In the genomic region with DNA sequence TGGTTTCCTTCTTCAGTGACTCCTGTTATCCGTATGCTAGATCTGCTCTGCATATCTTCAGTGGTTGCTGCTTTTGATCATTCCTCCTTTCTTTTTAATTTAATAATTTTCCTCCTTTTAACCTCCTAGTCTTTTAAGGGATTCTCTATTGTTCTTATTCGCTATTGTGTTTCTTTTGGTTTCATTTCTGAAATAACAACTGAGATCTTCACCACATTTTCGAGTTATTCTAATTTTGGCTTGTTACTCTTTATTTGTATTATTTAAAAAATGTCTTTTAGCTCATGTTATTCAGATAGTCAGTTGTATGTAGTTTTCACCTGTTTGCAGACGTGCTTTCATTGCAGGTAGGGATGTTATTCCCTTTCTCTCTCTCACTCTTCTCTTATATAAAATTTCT, we compare ENCODE assay signal across 19 cellular contexts. TPM values are rescaled to one million over a fixed set of nuclear protein-coding genes. Genes with fewer than 3 reads are reported as not detected.
"Had no signal": no experiment of that assay in that cellular context is flagged by ENCODE, and none has a peak within 500 bp of the region (broad histone marks: within the 10 kb centered on the region; RNA-seq: fewer than 3 reads in every experiment).

No MANE protein-coding gene starts in this region.

- H3K27ac Mint-ChIP-seq: activated CD4-positive, alpha-beta T cell treated with anti-CD3 and anti-CD28 coated beads, Interleukin-2, amount 10 ng/mL, durations not matched to agents 7 days and 5 days; activated CD8-positive, alpha-beta memory T cell treated with anti-CD3 and anti-CD28 coated beads, Interleukin-2, amount 10 ng/mL, durations not matched to agents 7 days and 5 days; activated CD8-positive, alpha-beta T cell treated with anti-CD3 and anti-CD28 coated beads for 36 hours; activated naive CD4-positive, alpha-beta T cell treated with anti-CD3 and anti-CD28 coated beads, Interleukin-2, amount 50 U/mL, for 72 hours; naive thymus-derived CD4-positive, alpha-beta T cell had no signal

- H3K9me3 Mint-ChIP-seq: activated CD4-positive, alpha-beta T cell treated with anti-CD3 and anti-CD28 coated beads, Interleukin-2, amount 10 ng/mL, durations not matched to agents 7 days and 5 days; activated CD8-positive, alpha-beta T cell treated with anti-CD3 and anti-CD28 coated beads for 36 hours; activated naive CD4-positive, alpha-beta T cell treated with anti-CD3 and anti-CD28 coated beads, Interleukin-2, amount 50 U/mL, for 72 hours; central memory CD8-positive, alpha-beta T cell had no signal

- H3K27me3 ChIP-seq: breast epithelium, colonic mucosa, left lung, ovary, tibial artery had no signal

- H3K4me1 Mint-ChIP-seq: activated CD4-positive, alpha-beta T cell treated with anti-CD3 and anti-CD28 coated beads, Interleukin-2, amount 10 ng/mL, durations not matched to agents 7 days and 5 days; activated CD8-positive, alpha-beta memory T cell treated with anti-CD3 and anti-CD28 coated beads, Interleukin-2, amount 10 ng/mL, durations not matched to agents 7 days and 5 days; central memory CD8-positive, alpha-beta T cell had no signal

- H3K36me3 ChIP-seq: breast epithelium, colonic mucosa, left lung, ovary, prostate gland had no signal

- H3K4me1 ChIP-seq: breast epithelium, colonic mucosa, prostate gland had no signal

- H3K9me3 ChIP-seq: breast epithelium, colonic mucosa, left lung, ovary, prostate gland, tibial artery had no signal

- ATAC-seq: activated CD8-positive, alpha-beta memory T cell treated with anti-CD3 and anti-CD28 coated beads, Interleukin-2, amount 10 ng/mL, durations not matched to agents 7 days and 5 days; activated CD8-positive, alpha-beta T cell treated with anti-CD3 and anti-CD28 coated beads for 36 hours; activated naive CD4-positive, alpha-beta T cell treated with anti-CD3 and anti-CD28 coated beads, Interleukin-2, amount 50 U/mL, for 72 hours; left lung; naive thymus-derived CD4-positive, alpha-beta T cell; stimulated activated naive CD8-positive, alpha-beta T cell treated with anti-CD3 and anti-CD28 coated beads, Interleukin-15, Interleukin-2, amounts not matched to agents 100 U/mL and 50 U/mL, for 24 hours had no signal

- DNase-seq: activated CD4-positive, alpha-beta T cell treated with anti-CD3 and anti-CD28 coated beads, Interleukin-2, amount 10 ng/mL, durations not matched to agents 7 days and 5 days; activated CD8-positive, alpha-beta memory T cell treated with anti-CD3 and anti-CD28 coated beads, Interleukin-2, amount 10 ng/mL, durations not matched to agents 7 days and 5 days; activated CD8-positive, alpha-beta T cell treated with anti-CD3 and anti-CD28 coated beads for 36 hours; activated T-cell treated with anti-CD3 and anti-CD28 coated beads for 4 hours; aorta; colonic mucosa; kidney; left lung; naive thymus-derived CD4-positive, alpha-beta T cell; ovary; stimulated activated CD4-positive, alpha-beta T cell treated with anti-CD3 and anti-CD28 coated beads, Interleukin-4, amount 100 ng/mL, for 4 hours; stimulated activated naive CD8-positive, alpha-beta T cell treated with anti-CD3 and anti-CD28 coated beads, Interleukin-15, Interleukin-2, amounts not matched to agents 100 U/mL and 50 U/mL, for 24 hours; substantia nigra; T-helper 2 cell; tibial artery had no signal

- H3K36me3 Mint-ChIP-seq: activated CD8-positive, alpha-beta memory T cell treated with anti-CD3 and anti-CD28 coated beads, Interleukin-2, amount 10 ng/mL, durations not matched to agents 7 days and 5 days; activated naive CD4-positive, alpha-beta T cell treated with anti-CD3 and anti-CD28 coated beads, Interleukin-2, amount 50 U/mL, for 72 hours; naive thymus-derived CD4-positive, alpha-beta T cell had no signal

- H3K4me3 ChIP-seq: breast epithelium, colonic mucosa, left lung, ovary, prostate gland, tibial artery had no signal

- H3K4me3 Mint-ChIP-seq: activated CD4-positive, alpha-beta T cell treated with anti-CD3 and anti-CD28 coated beads, Interleukin-2, amount 10 ng/mL, durations not matched to agents 7 days and 5 days; activated CD8-positive, alpha-beta memory T cell treated with anti-CD3 and anti-CD28 coated beads, Interleukin-2, amount 10 ng/mL, durations not matched to agents 7 days and 5 days; activated CD8-positive, alpha-beta T cell treated with anti-CD3 and anti-CD28 coated beads for 36 hours; central memory CD8-positive, alpha-beta T cell had no signal

- H3K27ac ChIP-seq: breast epithelium, colonic mucosa, left lung, ovary, prostate gland had no signal

RNA-seq across cellular contexts. Expression of gene IGFBP7, which starts 24.9 kb away (rescaled TPM):
- total RNA-seq: activated CD8-positive, alpha-beta T cell treated with anti-CD3 and anti-CD28 coated beads for 36 hours had no signal
